ENCODE assay signal across 20 cellular contexts in the genomic region with DNA sequence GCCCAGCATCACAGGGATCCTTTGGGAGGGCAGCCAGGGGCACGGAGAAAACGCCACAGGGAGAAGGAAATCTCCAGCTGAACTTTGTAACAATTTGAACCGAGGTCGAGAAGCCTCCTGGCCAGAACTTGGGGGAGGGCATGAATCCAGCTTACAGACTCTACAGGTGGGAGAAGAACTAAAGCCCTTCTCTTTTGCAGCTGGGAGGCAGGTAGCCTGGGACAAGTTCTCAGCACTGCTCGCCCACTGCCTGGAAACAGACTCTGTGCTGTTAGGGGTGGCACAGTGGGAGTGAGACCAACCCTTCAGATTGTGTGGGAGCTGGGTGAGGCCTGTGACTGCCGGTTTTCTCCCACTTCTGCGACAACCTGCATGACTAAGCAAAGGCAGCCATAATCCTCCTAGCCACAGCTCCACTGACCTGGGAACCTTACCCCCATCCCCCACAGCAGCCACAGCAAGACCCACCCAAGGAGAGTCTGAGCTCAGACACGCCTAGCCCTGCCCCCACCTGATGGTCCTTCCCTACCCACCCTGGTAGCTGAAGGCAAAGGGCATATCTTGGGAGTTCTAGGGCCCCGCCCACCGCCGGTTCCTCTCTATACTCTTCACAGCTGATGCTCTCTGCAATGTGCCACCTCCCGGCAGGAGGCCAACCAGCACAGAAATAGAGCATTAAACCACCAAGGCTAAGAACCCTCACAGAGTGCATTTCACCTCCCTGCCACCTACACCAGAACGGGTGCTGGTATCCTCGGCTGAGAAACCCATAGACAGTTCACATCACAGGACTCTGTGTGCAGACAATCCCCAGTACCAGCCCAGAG.
DNase-seq lines count a peak whose midpoint lies in the region; ATAC-seq, FAIRE-seq and TF ChIP-seq lines count a peak whose summit lies in the region.
"Had no signal": no experiment of that assay in that cellular context is flagged by ENCODE, and none has a peak within 500 bp of the region (broad histone marks: within the 10 kb centered on the region; RNA-seq: fewer than 3 reads in every experiment).

No MANE protein-coding gene starts in this region.

- H2BK15ac ChIP-seq in H1 (ENCODE audit: low read length): peak overlapping the region; percentile 92; the same call in 1 of the 2 replicates

- H3K4me1 ChIP-seq in OCI-LY3 (ENCODE audit: low read length) (no peaks in the 10 kb centered on the region), H1 (replicated peaks in 1 of 4; ENCODE audit: control insufficient read depth in 3 of 4, insufficient read depth in 4 of 4, low read length in 3 of 4) (peaks cover 0 to 4% (median 2%) of the 10 kb centered on the region in 4 experiments; a peak in 3 of 7 replicates), psoas muscle (no peaks in the 10 kb centered on the region)

- no peak overlapping the region for H4K5ac ChIP-seq in H1 (ENCODE audit: insufficient read length, low read depth, low read length)

- DNase-seq in HT-29 (ENCODE audit: low spot score) (peak; percentile 30), H1 (ENCODE audit: low read depth in 1 of 2, low spot score in 2 of 2) (no peak), type B pancreatic cell (ENCODE audit: extremely low spot score, unreplicated experiment) (peak; percentile 44), psoas muscle (no peak), DMS53 (lab: John Stamatoyannopoulos, UW) (no peak)
- DNase-seq: CD8-positive, alpha-beta memory T cell; DMS79 treated with DMSO at 0.1 percent for 48 hours; H7; MM.1S; NCI-H1092 treated with DMSO at 0.1 percent for 48 hours; NCI-H2081; NCI-H2171 treated with DMSO at 0.1 percent for 48 hours; NCI-H446 treated with DMSO at 0.1 percent for 48 hours; NCI-H69; SHP77 had no signal

- POLR2A ChIA-PET in H1 (lab: Charles Lee; ENCODE audit: partially characterized antibody): no interaction called here

- no peak overlapping the region for H3K27ac Mint-ChIP-seq in type B pancreatic cell

- H4K20me1 ChIP-seq in OCI-LY3 (ENCODE audit: insufficient read depth, low read length) (no peaks in the 10 kb centered on the region), H1 (replicated peaks in 1 of 2; ENCODE audit: control insufficient read depth in 1 of 2, insufficient read depth in 2 of 2, low read length in 2 of 2) (no peaks in the 10 kb centered on the region)
- H4K20me1 ChIP-seq: BLaER1 treated with 17β-estradiol and CSF1 and Interleukin-3, amounts not matched to agents 10 nM and 100 nM had no signal

- H3K18ac ChIP-seq in H1 (ENCODE audit: extremely low read depth, low read length): no peak overlapping the region

- H3K9me3 Mint-ChIP-seq in type B pancreatic cell: peaks cover 6% of the 10 kb centered on the region

- H3K14ac ChIP-seq in H1 (ENCODE audit: insufficient read length): no peak overlapping the region

- H3K79me1 ChIP-seq in H1 (ENCODE audit: low read depth, low read length): no peaks in the 10 kb centered on the region

- no peak overlapping the region for H3K4ac ChIP-seq in H1 (replicated peaks; ENCODE audit: insufficient read length, low read depth, low read length)

- TF ChIP-seq RAD21 in H1 (IDR thresholded peaks at IDR 0.05 in 1 of 2, conservative IDR thresholded peaks at IDR 0.05 in 1 of 2; ENCODE audit: low read depth in 2 of 2, low read length in 2 of 2): no peak

- no peak overlapping the region for H4K91ac ChIP-seq in H1 (replicated peaks; ENCODE audit: insufficient read length, low read length)

- no peak overlapping the region for H4K8ac ChIP-seq in H1 (ENCODE audit: extremely low read depth, insufficient read depth, low read length)

- H2BK12ac ChIP-seq in H1 (ENCODE audit: low read depth, low read length): no peak overlapping the region

- H3K36me3 Mint-ChIP-seq in type B pancreatic cell: no peaks in the 10 kb centered on the region
- H3K36me3 Mint-ChIP-seq: CD8-positive, alpha-beta memory T cell had no signal

- H3K4me3 Mint-ChIP-seq in type B pancreatic cell: no peak overlapping the region
- H3K4me3 Mint-ChIP-seq: CD8-positive, alpha-beta memory T cell had no signal

- H3K9me3 ChIP-seq in OCI-LY3 (ENCODE audit: insufficient read depth, low read length) (no peaks in the 10 kb centered on the region), H1 (ENCODE audit: insufficient read depth in 2 of 2, low read depth in 1 of 2, low read length in 1 of 2) (no peaks in the 10 kb centered on the region), psoas muscle (no peaks in the 10 kb centered on the region)

- 83% methylated on average over 14 of the region's 14 CpGs; no CpG with 5 or more reads in 1 of the 2 experiments for WGBS in H1 (ENCODE audit: extremely low coverage in 1 of 2, insufficient coverage in 1 of 2, insufficient read length in 1 of 2, insufficient replicate concordance in 2 of 2, low coverage in 1 of 2, low lambda C conversion rate in 2 of 2, missing lambda C conversion rate in 1 of 2), 2 experiments
- WGBS in psoas muscle, 3 donors: 76 to 81% (median 78%) methylated on average over 14 of the region's 14 CpGs

- CTCF ChIA-PET in H1 (lab: Charles Lee; ENCODE audit: partially characterized antibody): interaction anchor here (0.7 to 1.0 kb wide), 3 partner anchors 10 to 401 kb away, joined by 3 read pairs; no protein-coding TSS in a partner anchor

- peak; percentile 22; the same call in 1 of the 2 replicates for TF ChIP-seq CTCF in OCI-LY3 (IDR thresholded peaks at IDR 0.05; ENCODE audit: low read depth, low read length)
- no peak for TF ChIP-seq CTCF in H1 (IDR thresholded peaks at IDR 0.05; ENCODE audit: control extremely low read depth in 1 of 3, insufficient read depth in 1 of 3, low read depth in 1 of 3, low read length in 3 of 3)
- TF ChIP-seq CTCF in type B pancreatic cell (conservative IDR thresholded peaks at IDR 0.05): no peak
- TF ChIP-seq CTCF in psoas muscle (IDR thresholded peaks at IDR 0.05): no peak

- no peak for TF ChIP-seq POLR2A in H1 (IDR thresholded peaks at IDR 0.05; ENCODE audit: control extremely low read depth in 1 of 2, low read depth in 2 of 2, low read length in 2 of 2)

- peak overlapping the region; percentile 78 for H3K4me3 ChIP-seq in OCI-LY3 (ENCODE audit: low read length)
- no peak overlapping the region for H3K4me3 ChIP-seq in H1 (ENCODE audit: extremely low read depth in 1 of 4, insufficient read depth in 2 of 4, low read depth in 3 of 4, low read length in 4 of 4)
- no peak overlapping the region for H3K4me3 ChIP-seq in psoas muscle
- H3K4me3 ChIP-seq: BLaER1 treated with 17β-estradiol and CSF1 and Interleukin-3, amounts not matched to agents 10 nM and 100 nM; SK-N-MC had no signal

- no peak overlapping the region for H3K23ac ChIP-seq in H1 (ENCODE audit: insufficient read length)

- no peak overlapping the region for H2AK5ac ChIP-seq in H1 (ENCODE audit: low read depth, low read length)

- H3K36me3 ChIP-seq in OCI-LY3 (replicated peaks; ENCODE audit: low read depth, low read length) (no peaks in the 10 kb centered on the region), H1 (ENCODE audit: control insufficient read depth in 2 of 4, insufficient read depth in 4 of 4, low read length in 3 of 4) (no peaks in the 10 kb centered on the region), psoas muscle (ENCODE audit: insufficient read depth in 1 of 2, low read depth in 1 of 2) (no peaks in the 10 kb centered on the region)
- H3K36me3 ChIP-seq: BLaER1 treated with 17β-estradiol and CSF1 and Interleukin-3, amounts not matched to agents 10 nM and 100 nM had no signal

- H3K27me3 Mint-ChIP-seq in type B pancreatic cell: peaks cover 57% of the 10 kb centered on the region

- H3K79me2 ChIP-seq in OCI-LY3 (ENCODE audit: low read length) (no peaks in the 10 kb centered on the region), H1 (ENCODE audit: control insufficient read depth in 1 of 2, insufficient read depth in 2 of 2, low read length in 2 of 2) (no peaks in the 10 kb centered on the region)

- H3K4me1 Mint-ChIP-seq in type B pancreatic cell (ENCODE audit: unreplicated experiment): no peaks in the 10 kb centered on the region
- H3K4me1 Mint-ChIP-seq: CD8-positive, alpha-beta memory T cell had no signal

- H3K56ac ChIP-seq in H1 (replicated peaks; ENCODE audit: insufficient read length, low read depth, low read length): no peak overlapping the region

- no peak overlapping the region; the same call in 1 of the 2 replicates for H2BK5ac ChIP-seq in H1 (ENCODE audit: low read depth, low read length)

- peak overlapping the region; percentile 58 for H3K9ac ChIP-seq in OCI-LY3 (ENCODE audit: low read length)
- H3K9ac ChIP-seq in H1 (replicated peaks in 1 of 4; ENCODE audit: extremely low read depth in 1 of 4, low read depth in 3 of 4, low read length in 3 of 4): no peak overlapping the region
- H3K9ac ChIP-seq: BLaER1 treated with 17β-estradiol and CSF1 and Interleukin-3, amounts not matched to agents 10 nM and 100 nM had no signal

- TF ChIP-seq EP300 in H1 (IDR thresholded peaks at IDR 0.05; ENCODE audit: borderline replicate concordance in 1 of 2, low read depth in 2 of 2, low read length in 2 of 2): no peak

- H2BK120ac ChIP-seq in H1 (replicated peaks; ENCODE audit: low read depth, low read length): no peak overlapping the region

- H3K4me2 ChIP-seq in OCI-LY3 (ENCODE audit: low read length) (peak overlapping the region; percentile 68), H1 (ENCODE audit: insufficient read depth in 1 of 2, low read depth in 2 of 2, low read length in 2 of 2) (no peak overlapping the region)
- H3K4me2 ChIP-seq: BLaER1 treated with 17β-estradiol and CSF1 and Interleukin-3, amounts not matched to agents 10 nM and 100 nM had no signal

- H3K27me3 ChIP-seq in OCI-LY3 (ENCODE audit: low read depth, low read length) (peaks cover 11% of the 10 kb centered on the region; the same call in 1 of the 2 replicates), H1 (replicated peaks in 1 of 4; ENCODE audit: control insufficient read depth in 3 of 4, extremely low read depth in 1 of 4, insufficient read depth in 3 of 4, low read length in 3 of 4) (no peaks in the 10 kb centered on the region; a peak in 2 of 7 replicates), psoas muscle (ENCODE audit: insufficient read depth in 3 of 3, low read length in 2 of 3) (peaks cover 0 to 11% (median 2%) of the 10 kb centered on the region in 3 donors)
- H3K27me3 ChIP-seq: BLaER1 treated with 17β-estradiol and CSF1 and Interleukin-3, amounts not matched to agents 10 nM and 100 nM had no signal

- H3K27ac ChIP-seq in OCI-LY3 (ENCODE audit: low read length) (no peak overlapping the region), H1 (ENCODE audit: low read depth, low read length) (no peak overlapping the region), psoas muscle (no peak overlapping the region)
- H3K27ac ChIP-seq: BLaER1 treated with 17β-estradiol and CSF1 and Interleukin-3, amounts not matched to agents 10 nM and 100 nM; SK-N-MC had no signal

- no peaks in the 10 kb centered on the region for H3K23me2 ChIP-seq in H1 (ENCODE audit: low read depth, low read length)

- H2AFZ ChIP-seq in OCI-LY3 (ENCODE audit: low read depth, low read length) (no peak overlapping the region; the same call in 1 of the 2 replicates), H1 (ENCODE audit: low read length) (peak overlapping the region; percentile 98)

- FAIRE-seq in H1 (lab: Jason Lieb, UNC): no peak
- FAIRE-seq: D721Med had no signal

- ATAC-seq in psoas muscle (no peak), GM18498 (IDR thresholded peaks at IDR 0.05; ENCODE audit: unreplicated experiment) (no peak)

- intact Hi-C loops in psoas muscle (cut with DNase I): no loop called here

- H2BK20ac ChIP-seq in H1 (ENCODE audit: low read length): 0 out of 2 replicates have a peak overlapping the region, but pooled peaks have one; percentile 72

Comparison
In these comparisons a context has a peak if more than half of its experiments do, and no peak if none do; other contexts are left out.
1. DNase-seq: peak in HT-29 (single experiment) and type B pancreatic cell (single experiment); none in H1 (0 of 2), psoas muscle (0 of 2) and DMS53 (single experiment).